In the genomic region with DNA sequence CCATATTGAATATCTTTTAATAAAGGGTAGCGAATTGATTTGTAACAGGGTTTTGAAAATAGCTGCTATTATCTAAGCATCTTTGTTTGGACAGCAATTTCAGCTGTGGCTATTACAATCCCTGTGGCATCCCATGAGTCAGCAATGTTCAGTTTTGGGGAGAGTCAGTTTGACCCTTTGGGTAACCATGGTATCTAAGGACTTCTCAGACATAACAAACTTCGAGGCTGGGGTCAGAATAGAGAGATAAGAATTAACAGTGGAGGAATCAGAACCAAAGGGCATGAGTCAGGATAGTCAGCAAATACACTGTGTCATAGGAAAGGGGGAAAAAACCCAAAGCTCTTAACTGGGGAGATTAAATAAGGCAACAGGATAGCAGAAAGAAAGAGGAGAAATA, we compare ENCODE assay signal across 18 cellular contexts. TPM values are rescaled to one million over a fixed set of nuclear protein-coding genes. Genes with fewer than 3 reads are reported as not detected.
DNase-seq lines count a peak whose midpoint lies in the region; TF ChIP-seq lines count a peak whose summit lies in the region.
"Had no signal": no experiment of that assay in that cellular context is flagged by ENCODE, and none has a peak within 500 bp of the region (broad histone marks: within the 10 kb centered on the region; RNA-seq: fewer than 3 reads in every experiment).

No MANE protein-coding gene starts in this region.

- TF ChIP-seq CTCF in AG04449 (IDR thresholded peaks at IDR 0.05; ENCODE audit: insufficient read depth, low read length, missing control alignments) (no peak), stomach (IDR thresholded peaks at IDR 0.05) (no peak)

- TF ChIP-seq POLR2A in stomach (IDR thresholded peaks at IDR 0.05), result no peak

- no peak overlapping the region for H3K4me3 ChIP-seq in AG04449 (ENCODE audit: low read depth, low read length)
- no peak overlapping the region for H3K4me3 ChIP-seq in adipocyte (ENCODE audit: low read length)
- no peak overlapping the region for H3K4me3 ChIP-seq in stomach
- H3K4me3 ChIP-seq: skin epidermis, vagina had no signal

- H3K27ac ChIP-seq in stomach, result no peak overlapping the region
- H3K27ac ChIP-seq: skin epidermis, vagina had no signal

- peak; percentile 54 for DNase-seq in AG04449 (ENCODE audit: low read depth, low spot score)
- peak; percentile 95 for DNase-seq in LHCN-M2 (ENCODE audit: low read depth)
- peak; percentile 71 for DNase-seq in adipocyte (ENCODE audit: low read depth)
- DNase-seq in hepatic stellate cell (ENCODE audit: low spot score), result peak; percentile 65
- no peak for DNase-seq in NCI-H2171 treated with DMSO at 0.1 percent for 48 hours (lab: John Stamatoyannopoulos, UW)
- DNase-seq in epidermal melanocyte (ENCODE audit: insufficient read length, low spot score), result no peak
- DNase-seq in cardiac septum (ENCODE audit: low spot score), result no peak
- no peak for DNase-seq in stomach
- DNase-seq: activated CD4-positive, alpha-beta T cell treated with anti-CD3 and anti-CD28 coated beads, Interleukin-2, amount 50 U/mL, for 1 hour; activated T-cell treated with anti-CD3 and anti-CD28 coated beads, Interleukin-2, amount 50 U/mL, for 72 hours; cortex of kidney; H9; KG1; NCI-H1417 treated with DMSO at 0.1 percent for 48 hours; NCI-H510A; stimulated activated naive CD4-positive, alpha-beta T cell treated with Interleukin-2 at 50 U/mL for 16 hours had no signal

- H3K9ac ChIP-seq in adipocyte (ENCODE audit: low read length), result no peak overlapping the region

- CTCF ChIA-PET in AG04449 (lab: Yijun Ruan, JAX), result interaction anchor here (1.2 kb wide), 1 partner anchor 44 kb away, joined by 3 read pairs; no protein-coding TSS in a partner anchor

- intact Hi-C loops in cardiac septum (cut with DNase I), result no loop called here
- intact Hi-C loops in stomach (cut with DNase I; ENCODE audit: low total_unique reads), result no loop called here

- TF ChIP-seq EP300 in stomach (IDR thresholded peaks at IDR 0.05), result no peak

- H3K36me3 ChIP-seq in adipocyte (ENCODE audit: control insufficient read depth, insufficient read depth, low read length, severe bottlenecking), result no peaks in the 10 kb centered on the region
- no peaks in the 10 kb centered on the region for H3K36me3 ChIP-seq in stomach
- H3K36me3 ChIP-seq: vagina had no signal

- H3K4me1 ChIP-seq in adipocyte (ENCODE audit: control insufficient read depth, insufficient read depth, low read length) (peaks cover 4% of the 10 kb centered on the region), stomach (no peaks in the 10 kb centered on the region)

- POLR2A ChIA-PET in AG04449 (lab: Yijun Ruan, JAX), result interaction anchor here (0.6 kb wide), 1 partner anchor 146 kb away, joined by 3 read pairs; no protein-coding TSS in a partner anchor

- H3K9me3 ChIP-seq in adipocyte (ENCODE audit: control insufficient read depth, low read length) (no peaks in the 10 kb centered on the region), stomach (no peaks in the 10 kb centered on the region)
- H3K9me3 ChIP-seq: vagina had no signal

- H3K27me3 ChIP-seq in adipocyte (replicated peaks; ENCODE audit: control insufficient read depth, insufficient read depth, low read length), result no peaks in the 10 kb centered on the region
- no peaks in the 10 kb centered on the region for H3K27me3 ChIP-seq in stomach
- H3K27me3 ChIP-seq: vagina had no signal

- WGBS in stomach, 5 donors, result 47 to 68% (median 57%) methylated on average over 2 of the region's 2 CpGs

RNA-seq across cellular contexts. Expression of a gene that starts 11.7 kb away (rescaled TPM):
- total RNA-seq in LHCN-M2 (2014; rRNA removed) (0.51 and 0.63 TPM in 2 replicates), cardiac septum (1.9 TPM), stomach (1 to 10 TPM in 2 of 5 donors, under 1 TPM in 1, not detected in 2; 0.58 to 4.8 (median 2.8) TPM)
- polyA plus RNA-seq in LHCN-M2 (2012), result 0.09 TPM
- polyA plus RNA-seq in stomach, result 1 to 10 TPM in 2 of 3 donors, under 1 TPM in 1; 0.75 to 1.9 (median 1.5) TPM
- total RNA-seq: activated T-cell treated with anti-CD3 and anti-CD28 coated beads, Interleukin-2, amount 50 U/mL, for 72 hours had no signal

Comparison
In these comparisons a context has a peak if more than half of its experiments do, and no peak if none do; other contexts are left out.
1. DNase-seq: peak in AG04449 (single experiment), LHCN-M2 (single experiment), adipocyte (single experiment) and hepatic stellate cell (single experiment); none in NCI-H2171 treated with DMSO at 0.1 percent for 48 hours (single experiment), epidermal melanocyte (single experiment), cardiac septum (single experiment) and stomach (single experiment).